In the genomic region with DNA sequence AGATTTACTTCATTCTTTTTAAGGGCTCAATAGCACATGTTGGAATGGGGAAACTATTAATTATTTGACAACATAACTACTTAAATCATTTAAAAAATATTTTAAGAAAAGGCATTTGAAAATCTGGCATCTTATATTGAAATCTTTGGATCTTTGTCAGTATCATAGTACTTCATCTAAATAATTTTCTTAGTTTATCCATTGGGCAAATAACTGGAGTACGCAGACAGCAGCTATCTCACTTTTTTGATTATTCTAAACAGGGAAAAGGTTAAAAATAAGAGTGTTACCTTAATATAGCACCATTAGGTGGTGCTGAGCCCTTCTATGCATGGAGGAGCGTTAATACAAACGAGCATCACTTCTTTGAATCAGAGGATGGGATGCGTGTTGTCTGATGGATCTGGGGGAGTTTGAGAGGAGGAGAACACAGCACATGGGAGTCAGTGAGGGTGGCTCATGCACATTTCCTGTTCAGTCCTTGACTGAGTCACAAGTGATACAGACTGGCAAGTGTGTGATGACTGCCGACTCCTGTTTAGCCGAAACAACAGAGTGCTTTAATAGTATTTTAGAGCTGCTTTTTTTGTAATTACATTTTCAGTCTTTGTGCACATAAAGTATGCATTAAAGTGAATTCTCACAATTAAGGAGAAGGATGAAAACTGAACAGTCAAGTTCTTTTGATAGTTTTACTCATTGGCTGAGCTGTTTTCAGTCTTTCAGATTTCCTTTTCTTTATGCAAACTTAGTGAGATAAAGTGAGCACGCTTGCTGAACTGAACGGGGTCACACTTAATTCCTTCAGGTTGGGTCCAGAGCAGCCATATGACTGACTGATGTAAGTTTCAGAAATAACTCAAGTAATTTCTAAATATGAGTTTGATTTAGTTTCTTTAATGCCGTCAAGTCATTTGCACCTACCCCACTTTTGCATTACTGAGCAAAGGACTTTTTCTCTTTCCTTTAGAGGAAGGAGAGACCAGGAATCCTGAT, we compare ENCODE assay signal across 8 cellular contexts.
A peak's percentile ranks its signal among the peaks of the same experiment; 100 is the strongest.
DNase-seq lines count a peak whose midpoint lies in the region; ATAC-seq and TF ChIP-seq lines count a peak whose summit lies in the region.

No MANE protein-coding gene starts in this region.

- intact Hi-C loops in gastrocnemius medialis (cut with DNase I; ENCODE audit: low total_unique reads), result no loop called here

- TF ChIP-seq POLR2A in gastrocnemius medialis (IDR thresholded peaks at IDR 0.05), result no peak

- in situ Hi-C loops in gastrocnemius medialis (cut with MboI; ENCODE audit: low sequenced_read_pairs in 4 of 4), result no loop called here

- H3K4me1 ChIP-seq in SJSA1 (replicated peaks), result peaks cover 15% of the 10 kb centered on the region
- H3K4me1 ChIP-seq in gastrocnemius medialis, result peaks cover 15 to 36% of the 10 kb centered on the region in 2 donors

- H3K27ac Mint-ChIP-seq in activated naive CD8-positive, alpha-beta T cell treated with anti-CD3 and anti-CD28 coated beads, Interleukin-2, amount 10 ng/mL, durations not matched to agents 7 days and 5 days, result peak overlapping the region; percentile 25

- no peak for TF ChIP-seq CTCF in gastrocnemius medialis (IDR thresholded peaks at IDR 0.05 in 4 of 5, conservative IDR thresholded peaks at IDR 0.05 in 1 of 5)

- no peaks in the 10 kb centered on the region for H3K9me3 Mint-ChIP-seq in activated naive CD8-positive, alpha-beta T cell treated with anti-CD3 and anti-CD28 coated beads, Interleukin-2, amount 10 ng/mL, durations not matched to agents 7 days and 5 days

- ATAC-seq in GM18511 (IDR thresholded peaks at IDR 0.05; ENCODE audit: unreplicated experiment) (peak; percentile 88), HG02938 (IDR thresholded peaks at IDR 0.05; ENCODE audit: unreplicated experiment) (peak; percentile 68), gastrocnemius medialis (no peak)
- ATAC-seq in activated naive CD8-positive, alpha-beta T cell treated with anti-CD3 and anti-CD28 coated beads, Interleukin-2, amount 10 ng/mL, durations not matched to agents 7 days and 5 days (ENCODE audit: low read depth), result peak; percentile 97

- H3K36me3 ChIP-seq in SJSA1 (no peaks in the 10 kb centered on the region; the same call in 1 of the 2 replicates), gastrocnemius medialis (no peaks in the 10 kb centered on the region)

- no peak overlapping the region for H3K4me3 ChIP-seq in SJSA1
- no peak overlapping the region for H3K4me3 ChIP-seq in gastrocnemius medialis

- peaks cover 12% of the 10 kb centered on the region for H3K36me3 Mint-ChIP-seq in activated naive CD8-positive, alpha-beta T cell treated with anti-CD3 and anti-CD28 coated beads, Interleukin-2, amount 10 ng/mL, durations not matched to agents 7 days and 5 days

- DNase-seq in SJSA1 (ENCODE audit: low read depth in 1 of 2, low spot score in 2 of 2) (peak; percentile 47 to 63), kidney tubule cell (ENCODE audit: low spot score) (peak; percentile 77), gastrocnemius medialis (no peak), NCI-H2029 (lab: John Stamatoyannopoulos, UW) (no peak)
- DNase-seq in activated naive CD8-positive, alpha-beta T cell treated with anti-CD3 and anti-CD28 coated beads, Interleukin-2, amount 10 ng/mL, durations not matched to agents 7 days and 5 days, result no peak
- peak; percentile 8 for DNase-seq in stimulated activated CD8-positive, alpha-beta memory T cell treated with anti-CD3 and anti-CD28 coated beads, Interleukin-4, amount 100 ng/mL, for 24 hours (ENCODE audit: low read depth)

- H3K4me1 Mint-ChIP-seq in activated naive CD8-positive, alpha-beta T cell treated with anti-CD3 and anti-CD28 coated beads, Interleukin-2, amount 10 ng/mL, durations not matched to agents 7 days and 5 days, result peaks cover 26% of the 10 kb centered on the region

- no peaks in the 10 kb centered on the region for H3K27me3 Mint-ChIP-seq in activated naive CD8-positive, alpha-beta T cell treated with anti-CD3 and anti-CD28 coated beads, Interleukin-2, amount 10 ng/mL, durations not matched to agents 7 days and 5 days

- POLR2A ChIA-PET in activated naive CD8-positive, alpha-beta T cell treated with anti-CD3 and anti-CD28 coated beads, Interleukin-2, amount 10 ng/mL, durations not matched to agents 7 days and 5 days (lab: Charles Lee), result interaction anchor here (1.0 kb wide), 1 partner anchor 92 kb away, joined by 3 read pairs; a partner anchor contains a TSS

- H3K9me3 ChIP-seq in SJSA1 (replicated peaks) (no peaks in the 10 kb centered on the region), gastrocnemius medialis (no peaks in the 10 kb centered on the region)

- peak overlapping the region; percentile 2 for H3K4me3 Mint-ChIP-seq in activated naive CD8-positive, alpha-beta T cell treated with anti-CD3 and anti-CD28 coated beads, Interleukin-2, amount 10 ng/mL, durations not matched to agents 7 days and 5 days

- H3K27ac ChIP-seq in SJSA1 (no peak overlapping the region), gastrocnemius medialis (peak overlapping the region in 1 of 4 donors; percentile 30)

- H3K27me3 ChIP-seq in SJSA1 (replicated peaks), result no peaks in the 10 kb centered on the region
- H3K27me3 ChIP-seq in gastrocnemius medialis, result no peaks in the 10 kb centered on the region

Comparison
In these comparisons a context has a peak if more than half of its experiments do, and no peak if none do; other contexts are left out.
1. ATAC-seq: peak in GM18511 (single experiment), HG02938 (single experiment) and activated naive CD8-positive, alpha-beta T cell treated with anti-CD3 and anti-CD28 coated beads, Interleukin-2, amount 10 ng/mL, durations not matched to agents 7 days and 5 days (single experiment); none in gastrocnemius medialis (0 of 2).
2. DNase-seq: peak in SJSA1 (2 of 2), kidney tubule cell (single experiment) and stimulated activated CD8-positive, alpha-beta memory T cell treated with anti-CD3 and anti-CD28 coated beads, Interleukin-4, amount 100 ng/mL, for 24 hours (single experiment); none in activated naive CD8-positive, alpha-beta T cell treated with anti-CD3 and anti-CD28 coated beads, Interleukin-2, amount 10 ng/mL, durations not matched to agents 7 days and 5 days (single experiment), gastrocnemius medialis (0 of 2) and NCI-H2029 (single experiment).